In genomic region chr9:110579763-110580255, GRCh38 we compare ENCODE assay signal across 9 cellular contexts. TPM values are rescaled to one million over a fixed set of nuclear protein-coding genes. Genes with fewer than 3 reads are reported as not detected.
DNase-seq lines count a peak whose midpoint lies in the region; ATAC-seq and TF ChIP-seq lines count a peak whose summit lies in the region.
"Had no signal": no experiment of that assay in that cellular context is flagged by ENCODE, and none has a peak within 500 bp of the region (broad histone marks: within the 10 kb centered on the region; RNA-seq: fewer than 3 reads in every experiment).

No MANE protein-coding gene starts in this region.

- H3K4me3 ChIP-seq in SJCRH30 (peak overlapping the region; percentile 57), ovary (peak overlapping the region; percentile 44)
- no peak overlapping the region for H3K4me3 ChIP-seq in naive thymus-derived CD4-positive, alpha-beta T cell (ENCODE audit: low read length)

- 0 to 2% (median 2%) methylated on average over 16 of the region's 16 CpGs for WGBS in ovary, 3 donors

- TF ChIP-seq CTCF in CD14-positive monocyte (IDR thresholded peaks at IDR 0.05) (no peak), foreskin keratinocyte (conservative IDR thresholded peaks at IDR 0.05) (no peak), ovary (IDR thresholded peaks at IDR 0.05) (no peak)

- H3K9me3 ChIP-seq in SJCRH30 (replicated peaks) (no peaks in the 10 kb centered on the region; the same call in 1 of the 2 replicates), ovary (no peaks in the 10 kb centered on the region)
- no peaks in the 10 kb centered on the region for H3K9me3 ChIP-seq in naive thymus-derived CD4-positive, alpha-beta T cell (ENCODE audit: control insufficient read depth in 2 of 3, low read length in 3 of 3)

- H3K9me3 Mint-ChIP-seq in CD14-positive monocyte: peaks cover 0 to 6% (median 4%) of the 10 kb centered on the region in 7 donors
- H3K9me3 Mint-ChIP-seq in naive thymus-derived CD4-positive, alpha-beta T cell: peaks cover 0 to 10% (median 0%) of the 10 kb centered on the region in 11 donors

- ATAC-seq in foreskin keratinocyte (peak; percentile 9), HG02763 (IDR thresholded peaks at IDR 0.05; ENCODE audit: unreplicated experiment) (no peak), HG02798 (IDR thresholded peaks at IDR 0.05; ENCODE audit: poor library complexity, unreplicated experiment) (no peak)
- no peak for ATAC-seq in naive thymus-derived CD4-positive, alpha-beta T cell

- no peaks in the 10 kb centered on the region for H3K4me1 ChIP-seq in SJCRH30
- H3K4me1 ChIP-seq in foreskin keratinocyte: peaks cover 4% of the 10 kb centered on the region
- no peaks in the 10 kb centered on the region for H3K4me1 ChIP-seq in ovary (ENCODE audit: insufficient read depth)
- H3K4me1 ChIP-seq in naive thymus-derived CD4-positive, alpha-beta T cell (ENCODE audit: control insufficient read depth in 2 of 2, insufficient read depth in 2 of 2, low read length in 2 of 2): no peaks in the 10 kb centered on the region

- TF ChIP-seq POLR2A in ovary (IDR thresholded peaks at IDR 0.05): no peak

- H3K27me3 Mint-ChIP-seq in CD14-positive monocyte (ENCODE audit: low read depth in 3 of 3): peaks cover 57 to 75% (median 62%) of the 10 kb centered on the region in 3 donors
- H3K27me3 Mint-ChIP-seq in naive thymus-derived CD4-positive, alpha-beta T cell: peaks cover 37 to 51% (median 38%) of the 10 kb centered on the region in 5 donors

- H3K27me3 ChIP-seq in SJCRH30 (no peaks in the 10 kb centered on the region), foreskin keratinocyte (peaks cover 80% of the 10 kb centered on the region), ovary (no peaks in the 10 kb centered on the region)
- no peaks in the 10 kb centered on the region for H3K27me3 ChIP-seq in naive thymus-derived CD4-positive, alpha-beta T cell (ENCODE audit: control insufficient read depth in 2 of 2, insufficient read depth in 2 of 2, low read length in 2 of 2)

- H3K27ac ChIP-seq in SJCRH30 (peak overlapping the region; percentile 2; the same call in 1 of the 2 replicates), foreskin keratinocyte (no peak overlapping the region), ovary (no peak overlapping the region)
- no peak overlapping the region for H3K27ac ChIP-seq in naive thymus-derived CD4-positive, alpha-beta T cell (ENCODE audit: low read depth, low read length)

- H3K4me3 Mint-ChIP-seq in CD14-positive monocyte: peak overlapping the region; percentile 62 to 81
- peak overlapping the region in 1 of 10 donors; percentile 51 for H3K4me3 Mint-ChIP-seq in naive thymus-derived CD4-positive, alpha-beta T cell
- H3K4me3 Mint-ChIP-seq: activated T-cell treated with anti-CD3 and anti-CD28 coated beads, Interleukin-2, amount 50 U/mL, for 24 hours had no signal

- H3K27ac Mint-ChIP-seq in CD14-positive monocyte: peak overlapping the region in 2 of 7 donors; percentile 56 to 73
- H3K27ac Mint-ChIP-seq in naive thymus-derived CD4-positive, alpha-beta T cell: no peak overlapping the region
- H3K27ac Mint-ChIP-seq: activated T-cell treated with anti-CD3 and anti-CD28 coated beads, Interleukin-2, amount 50 U/mL, for 24 hours had no signal

- H3K4me1 Mint-ChIP-seq in CD14-positive monocyte: peaks cover 12% of the 10 kb centered on the region
- H3K4me1 Mint-ChIP-seq in naive thymus-derived CD4-positive, alpha-beta T cell: peaks cover 0 to 4% (median 0%) of the 10 kb centered on the region in 7 donors

- TF ChIP-seq EP300 in ovary (IDR thresholded peaks at IDR 0.05): no peak

- H3K36me3 ChIP-seq in SJCRH30: no peaks in the 10 kb centered on the region
- no peaks in the 10 kb centered on the region for H3K36me3 ChIP-seq in ovary
- H3K36me3 ChIP-seq in naive thymus-derived CD4-positive, alpha-beta T cell (ENCODE audit: control insufficient read depth in 2 of 3, insufficient read depth in 3 of 3, low read length in 3 of 3): no peaks in the 10 kb centered on the region

- DNase-seq in CD14-positive monocyte (ENCODE audit: low spot score) (no peak), SJCRH30 (peak; percentile 20 to 38), foreskin keratinocyte (no peak), ovary (no peak), occipital lobe (lab: John Stamatoyannopoulos, UW) (no peak)
- DNase-seq in naive thymus-derived CD4-positive, alpha-beta T cell: no peak
- DNase-seq: activated T-cell treated with anti-CD3 and anti-CD28 coated beads, Interleukin-2, amount 50 U/mL, for 24 hours had no signal

- POLR2A ChIA-PET in naive thymus-derived CD4-positive, alpha-beta T cell (lab: Charles Lee): no interaction called here

- peaks cover 0 to 7% of the 10 kb centered on the region in 2 donors for H3K36me3 Mint-ChIP-seq in CD14-positive monocyte
- peaks cover 0 to 4% (median 0%) of the 10 kb centered on the region in 5 donors for H3K36me3 Mint-ChIP-seq in naive thymus-derived CD4-positive, alpha-beta T cell

- intact Hi-C loops in CD14-positive monocyte (cut with micrococcal nuclease): no loop called here
- intact Hi-C loops in ovary (cut with DNase I): no loop called here
- intact Hi-C loops in naive thymus-derived CD4-positive, alpha-beta T cell (cut with micrococcal nuclease): no loop called here

- CTCF ChIA-PET in naive thymus-derived CD4-positive, alpha-beta T cell (lab: Charles Lee): no interaction called here

RNA-seq across cellular contexts. Expression of gene SVEP1, which starts 0.3 kb away (rescaled TPM):
- polyA plus RNA-seq in CD14-positive monocyte (not detected), foreskin keratinocyte (not detected in 2 replicates), ovary (10 to 100 TPM in 1 of 2 donors, 1 to 10 TPM in 1; 1.2 to 23.1 TPM)
- 0.18 TPM in 2 replicates for total RNA-seq in SJCRH30 (2014; rRNA removed; shearing (Covaris generic))
- total RNA-seq in foreskin keratinocyte (under 0.01 TPM in 1 of 2 replicates, not detected in the other), ovary (10 to 100 TPM in 4 of 7 donors, 1 to 10 TPM in 2, under 1 TPM in 1; 0.40 to 20.0 (median 13.3) TPM), occipital lobe (5.3 TPM)
- total RNA-seq in naive thymus-derived CD4-positive, alpha-beta T cell: under 1 TPM in 2 of 5 experiments, not detected in 3; 0.08 to 0.22 TPM
- polyA plus RNA-seq in naive thymus-derived CD4-positive, alpha-beta T cell: not detected

Comparison
In these comparisons a context has a peak if more than half of its experiments do, and no peak if none do; other contexts are left out.
1. DNase-seq: peak in SJCRH30 (2 of 2); none in CD14-positive monocyte (single experiment), foreskin keratinocyte (0 of 2), ovary (0 of 5), occipital lobe (single experiment) and naive thymus-derived CD4-positive, alpha-beta T cell (0 of 9).